ENCODE assay signal across 22 cellular contexts in genomic region chr3:18058666-18059065, GRCh38.
DNase-seq lines count a peak whose midpoint lies in the region; TF ChIP-seq lines count a peak whose summit lies in the region.
"Had no signal": no experiment of that assay in that cellular context is flagged by ENCODE, and none has a peak within 500 bp of the region (broad histone marks: within the 10 kb centered on the region; RNA-seq: fewer than 3 reads in every experiment).

No MANE protein-coding gene starts in this region.

- peak; percentile 9 for DNase-seq in M059J (ENCODE audit: low read depth)
- no peak for DNase-seq in mesothelial cell of epicardium (ENCODE audit: low spot score in 2 of 2, unreplicated experiment in 2 of 2)
- peak; percentile 4 to 9 for DNase-seq in thyroid gland
- no peak for DNase-seq in stomach
- no peak for DNase-seq in osteocyte (ENCODE audit: extremely low spot score, unreplicated experiment)
- DNase-seq in SK-N-DZ (ENCODE audit: low spot score) = no peak
- DNase-seq: 8988T; ACHN; AML-193; BE2C; Calu3; CD4-positive, alpha-beta memory T cell; COR-L47; DMS53; DMS79 treated with DMSO at 0.1 percent for 48 hours; GF-D8; H9 had no signal

- H3K27me3 Mint-ChIP-seq in mesothelial cell of epicardium (ENCODE audit: low read depth) (no peaks in the 10 kb centered on the region), osteocyte (ENCODE audit: unreplicated experiment) (no peaks in the 10 kb centered on the region)

- peaks cover 21% of the 10 kb centered on the region for H3K36me3 Mint-ChIP-seq in mesothelial cell of epicardium
- peaks cover 1% of the 10 kb centered on the region for H3K36me3 Mint-ChIP-seq in osteocyte (ENCODE audit: unreplicated experiment)
- H3K36me3 Mint-ChIP-seq: CD14-positive monocyte; CD4-positive, alpha-beta memory T cell had no signal

- H3K4me1 ChIP-seq in thyroid gland (no peaks in the 10 kb centered on the region), stomach (no peaks in the 10 kb centered on the region)
- H3K4me1 ChIP-seq: BE2C; BLaER1 treated with 17β-estradiol and CSF1 and Interleukin-3, amounts not matched to agents 10 nM and 100 nM had no signal

- H3K27ac Mint-ChIP-seq in mesothelial cell of epicardium (peak overlapping the region; percentile 59), osteocyte (ENCODE audit: unreplicated experiment) (no peak overlapping the region)
- H3K27ac Mint-ChIP-seq: CD14-positive monocyte; CD4-positive, alpha-beta memory T cell; GM23338 had no signal

- WGBS in thyroid gland, 2 donors = 47 to 56% methylated on average over 2 of the region's 2 CpGs
- WGBS in stomach, 5 donors = 30 to 46% (median 42%) methylated on average over 2 of the region's 2 CpGs

- intact Hi-C loops in thyroid gland (cut with DNase I) (no loop called here), stomach (cut with DNase I; ENCODE audit: low total_unique reads) (no loop called here)

- no peaks in the 10 kb centered on the region for H3K27me3 ChIP-seq in thyroid gland
- no peaks in the 10 kb centered on the region for H3K27me3 ChIP-seq in stomach
- H3K27me3 ChIP-seq: BE2C; BLaER1 treated with 17β-estradiol and CSF1 and Interleukin-3, amounts not matched to agents 10 nM and 100 nM had no signal

- H3K4me3 Mint-ChIP-seq in mesothelial cell of epicardium (no peak overlapping the region), osteocyte (ENCODE audit: unreplicated experiment) (no peak overlapping the region)
- H3K4me3 Mint-ChIP-seq: CD14-positive monocyte; CD4-positive, alpha-beta memory T cell; GM23338; H9 had no signal

- TF ChIP-seq EP300 in stomach (IDR thresholded peaks at IDR 0.05) = no peak

- H3K36me3 ChIP-seq in KOPT-K1 (ENCODE audit: insufficient read depth, low read length) (peaks cover 69% of the 10 kb centered on the region), thyroid gland (no peaks in the 10 kb centered on the region), stomach (no peaks in the 10 kb centered on the region)
- H3K36me3 ChIP-seq: BE2C had no signal

- H3K4me3 ChIP-seq in thyroid gland (replicated peaks in 1 of 3) (no peak overlapping the region), stomach (no peak overlapping the region)
- H3K4me3 ChIP-seq: A549; BLaER1 treated with 17β-estradiol and CSF1 and Interleukin-3, amounts not matched to agents 10 nM and 100 nM; GM23338 had no signal

- peaks cover 25% of the 10 kb centered on the region for H3K4me1 Mint-ChIP-seq in mesothelial cell of epicardium
- peaks cover 4% of the 10 kb centered on the region for H3K4me1 Mint-ChIP-seq in osteocyte (ENCODE audit: unreplicated experiment)
- H3K4me1 Mint-ChIP-seq: CD14-positive monocyte; CD4-positive, alpha-beta memory T cell; GM23338; H9 had no signal

- H3K27ac ChIP-seq in KOPT-K1 (ENCODE audit: low read depth, low read length, poor library complexity, severe bottlenecking) (peak overlapping the region; percentile 11), thyroid gland (no peak overlapping the region), stomach (no peak overlapping the region)
- H3K27ac ChIP-seq: A549; BLaER1 treated with 17β-estradiol and CSF1 and Interleukin-3, amounts not matched to agents 10 nM and 100 nM had no signal

- peaks cover 39% of the 10 kb centered on the region for H3K9me3 Mint-ChIP-seq in mesothelial cell of epicardium
- peaks cover 17% of the 10 kb centered on the region for H3K9me3 Mint-ChIP-seq in osteocyte (ENCODE audit: unreplicated experiment)

- TF ChIP-seq CTCF in mesothelial cell of epicardium (IDR thresholded peaks at IDR 0.05; ENCODE audit: unreplicated experiment) (no peak), thyroid gland (IDR thresholded peaks at IDR 0.05) (no peak), stomach (IDR thresholded peaks at IDR 0.05) (no peak), osteocyte (IDR thresholded peaks at IDR 0.05) (no peak)

- TF ChIP-seq POLR2A in thyroid gland (IDR thresholded peaks at IDR 0.05) (no peak), stomach (IDR thresholded peaks at IDR 0.05) (no peak)

- H3K9me3 ChIP-seq in KOPT-K1 (ENCODE audit: insufficient read depth, low read length, poor library complexity, severe bottlenecking) (peaks cover 38% of the 10 kb centered on the region), thyroid gland (no peaks in the 10 kb centered on the region), stomach (peaks cover 0 to 9% (median 5%) of the 10 kb centered on the region in 4 donors)
- H3K9me3 ChIP-seq: A549, BE2C had no signal

Comparison
In these comparisons a context has a peak if more than half of its experiments do, and no peak if none do; other contexts are left out.
1. DNase-seq: peak in M059J (single experiment) and thyroid gland (2 of 2); none in mesothelial cell of epicardium (0 of 2), stomach (single experiment), osteocyte (single experiment) and SK-N-DZ (single experiment).